10 cellular contexts compared by ENCODE assay signal in the genomic region with DNA sequence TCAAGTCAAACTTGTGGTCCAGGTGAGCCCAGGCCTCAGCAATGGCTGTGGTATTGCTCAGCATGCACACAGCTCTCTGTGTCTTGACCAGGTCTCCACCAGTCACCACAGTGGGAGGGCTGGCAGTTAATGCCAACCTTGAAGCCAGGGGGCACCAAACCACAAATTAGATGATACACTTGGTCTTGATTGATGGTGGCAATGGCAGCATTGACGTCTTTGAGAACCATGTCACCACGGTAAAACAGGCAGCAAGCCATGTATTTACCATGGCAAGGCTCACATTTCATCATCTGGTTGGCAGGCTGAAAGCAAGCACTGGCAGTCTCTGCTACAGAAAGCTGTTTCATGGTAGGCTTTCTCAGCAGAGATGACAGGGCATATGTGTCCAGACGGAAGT.
DNase-seq lines count a peak whose midpoint lies in the region; ATAC-seq and TF ChIP-seq lines count a peak whose summit lies in the region.
"Had no signal": no experiment of that assay in that cellular context is flagged by ENCODE, and none has a peak within 500 bp of the region (broad histone marks: within the 10 kb centered on the region; RNA-seq: fewer than 3 reads in every experiment).

No MANE protein-coding gene starts in this region.

- DNase-seq in ACHN (peak; percentile 36), ELR (ENCODE audit: low read depth) (peak; percentile 28), NCI-H446 treated with DMSO at 0.1 percent for 48 hours (lab: John Stamatoyannopoulos, UW) (peak; percentile 78), foreskin fibroblast (no peak)
- no peak for DNase-seq in NK-92 treated with Interleukin-12 subunit alpha and Interleukin-12 subunit beta, amount 100 ng/mL, for 24 hours (lab: John Stamatoyannopoulos, UW)
- no peak for DNase-seq in activated CD4-positive, alpha-beta T cell treated with anti-CD3 and anti-CD28 coated beads, Interleukin-2, amount 50 U/mL, for 1 hour
- DNase-seq: activated CD4-positive, CD25-positive, alpha-beta regulatory T cell treated with anti-CD3 and anti-CD28 coated beads, Interleukin-2, amount 50 U/mL, for 72 hours had no signal

- ATAC-seq in GM18861 (IDR thresholded peaks at IDR 0.05; ENCODE audit: unreplicated experiment) (no peak), HG03520 (IDR thresholded peaks at IDR 0.05; ENCODE audit: unreplicated experiment) (no peak)
- ATAC-seq: sciatic nerve had no signal

- H3K4me3 ChIP-seq in foreskin fibroblast (ENCODE audit: low read depth in 1 of 2, low read length in 2 of 2) = no peak overlapping the region

- peak; percentile 9 for TF ChIP-seq CTCF in foreskin fibroblast (IDR thresholded peaks at IDR 0.05; ENCODE audit: low read depth, low read length)

- in situ Hi-C loops in ACHN (cut with HindIII; ENCODE audit: low pct_ligation_motif_present, low pct_unique_long_range_greater_than_20kb, low sequenced_read_pairs) = no loop called here

Comparison
In these comparisons a context has a peak if more than half of its experiments do, and no peak if none do; other contexts are left out.
1. DNase-seq: peak in ACHN (single experiment), ELR (single experiment) and NCI-H446 treated with DMSO at 0.1 percent for 48 hours (single experiment); none in foreskin fibroblast (0 of 2), NK-92 treated with Interleukin-12 subunit alpha and Interleukin-12 subunit beta, amount 100 ng/mL, for 24 hours (single experiment) and activated CD4-positive, alpha-beta T cell treated with anti-CD3 and anti-CD28 coated beads, Interleukin-2, amount 50 U/mL, for 1 hour (single experiment).